ENCODE assay signal across 22 cellular contexts in the genomic region with DNA sequence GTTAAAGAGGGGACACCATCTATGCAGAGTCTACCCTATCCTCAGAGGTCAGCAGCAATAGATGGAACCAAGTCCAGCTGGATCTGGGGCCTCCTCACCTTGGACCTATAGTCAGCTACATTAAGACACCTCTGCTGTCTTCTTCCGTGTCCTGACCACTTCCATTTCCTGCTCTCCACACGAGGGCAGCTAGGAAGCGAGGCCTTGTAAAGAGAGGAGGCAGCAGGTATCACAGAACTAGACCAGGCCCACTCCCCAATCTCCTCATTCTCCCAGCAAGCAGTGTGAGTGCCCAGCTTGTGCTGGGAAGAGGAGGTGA. TPM values are rescaled to one million over a fixed set of nuclear protein-coding genes. Genes with fewer than 3 reads are reported as not detected.
DNase-seq lines count a peak whose midpoint lies in the region; ATAC-seq, FAIRE-seq and TF ChIP-seq lines count a peak whose summit lies in the region.
"Had no signal": no experiment of that assay in that cellular context is flagged by ENCODE, and none has a peak within 500 bp of the region (broad histone marks: within the 10 kb centered on the region; RNA-seq: fewer than 3 reads in every experiment).

No MANE protein-coding gene starts in this region.

- no peaks in the 10 kb centered on the region for H3K9me2 ChIP-seq in GM23248 (ENCODE audit: insufficient read depth)

- DNase-seq in HepG2 (ENCODE audit: low spot score) (no peak), right lobe of liver (no peak), left colon (peak in 1 of 2 donors; percentile 24), EL (no peak), tibial nerve (ENCODE audit: low spot score in 2 of 2) (no peak), GM23248 (no peak)
- no peak for DNase-seq in T-helper 2 cell treated with Interferon-gamma antibody and Interleukin-4, amounts not matched to agents 5 μg/mL and 100 μg/mL, for 36 hours (ENCODE audit: low spot score)
- no peak for DNase-seq in effector memory CD4-positive, alpha-beta T cell
- DNase-seq: ACHN; cortex of kidney; DMS53; heart left ventricle; left ventricle myocardium inferior; NCI-H2029; nucleus accumbens; stimulated activated CD4-positive, alpha-beta T cell treated with anti-CD3 and anti-CD28 coated beads, Interleukin-4, amount 100 ng/mL, for 4 hours had no signal

- H3K4me3 Mint-ChIP-seq in T-helper 2 cell treated with Interferon-gamma antibody and Interleukin-4, amounts not matched to agents 5 μg/mL and 100 μg/mL, for 36 hours: no peak overlapping the region

- H3F3A ChIP-seq in GM23248 (ENCODE audit: insufficient read depth): no peaks in the 10 kb centered on the region

- H3K27ac ChIP-seq in HepG2 (ENCODE audit: extremely low read length, insufficient read depth, low read length) (peak overlapping the region; percentile 30), right lobe of liver (no peak overlapping the region), tibial nerve (no peak overlapping the region), GM23248 (no peak overlapping the region)
- H3K27ac ChIP-seq in effector memory CD4-positive, alpha-beta T cell (ENCODE audit: insufficient read depth, low read length, poor library complexity, severe bottlenecking): no peak overlapping the region
- H3K27ac ChIP-seq: vagina had no signal

- intact Hi-C loops in HepG2 (cut with micrococcal nuclease; ENCODE audit: unreplicated experiment) (no loop called here), right lobe of liver (cut with DNase I) (no loop called here), left colon (cut with DNase I, micrococcal nuclease) (no loop called here)

- H3K27me3 ChIP-seq in HepG2 (ENCODE audit: control insufficient read depth in 1 of 2, insufficient read depth in 2 of 2, low read length in 2 of 2): no peaks in the 10 kb centered on the region
- no peaks in the 10 kb centered on the region for H3K27me3 ChIP-seq in right lobe of liver
- no peaks in the 10 kb centered on the region for H3K27me3 ChIP-seq in effector memory CD4-positive, alpha-beta T cell (replicated peaks; ENCODE audit: control insufficient read depth, insufficient read depth, low read length, poor library complexity, severe bottlenecking)
- no peaks in the 10 kb centered on the region for H3K27me3 ChIP-seq in tibial nerve
- no peaks in the 10 kb centered on the region; the same call in 1 of the 2 replicates for H3K27me3 ChIP-seq in GM23248 (replicated peaks; ENCODE audit: insufficient read depth)
- H3K27me3 ChIP-seq: heart left ventricle, vagina had no signal

- in situ Hi-C loops in HepG2 (cut with HindIII; ENCODE audit: extremely low pct_ligation_motif_present, low pct_unique_long_range_greater_than_20kb): no loop called here
- in situ Hi-C loops in GM23248 (cut with MboI): no loop called here

- no peaks in the 10 kb centered on the region for H3K9me3 ChIP-seq in HepG2 (ENCODE audit: low read length)
- H3K9me3 ChIP-seq in right lobe of liver: no peaks in the 10 kb centered on the region
- no peaks in the 10 kb centered on the region for H3K9me3 ChIP-seq in effector memory CD4-positive, alpha-beta T cell (ENCODE audit: control insufficient read depth, low read length)
- H3K9me3 ChIP-seq in tibial nerve: no peaks in the 10 kb centered on the region
- no peaks in the 10 kb centered on the region for H3K9me3 ChIP-seq in GM23248 (ENCODE audit: low read depth)
- H3K9me3 ChIP-seq: heart left ventricle, left ventricle myocardium inferior, mucosa of descending colon, vagina had no signal

- no peak overlapping the region for H3K9ac ChIP-seq in HepG2 (ENCODE audit: insufficient read depth, low read depth, low read length)
- H3K9ac ChIP-seq in GM23248: no peak overlapping the region

- POLR2A ChIA-PET in HepG2 (lab: Yijun Ruan, JAX): interaction anchor here (4.6 kb wide), 1 partner anchor 13 kb away, joined by 22 read pairs; no protein-coding TSS in a partner anchor

- no peaks in the 10 kb centered on the region for H3K36me3 Mint-ChIP-seq in T-helper 2 cell treated with Interferon-gamma antibody and Interleukin-4, amounts not matched to agents 5 μg/mL and 100 μg/mL, for 36 hours (ENCODE audit: low read depth)

- H2AFZ ChIP-seq in HepG2 (ENCODE audit: low read length) (peak overlapping the region; percentile 16), GM23248 (no peak overlapping the region)

- H3K4me2 ChIP-seq in HepG2 (ENCODE audit: low read depth, low read length) (peak overlapping the region; percentile 60), GM23248 (ENCODE audit: unreplicated experiment) (no peak overlapping the region)

- H3K27ac Mint-ChIP-seq in T-helper 2 cell treated with Interferon-gamma antibody and Interleukin-4, amounts not matched to agents 5 μg/mL and 100 μg/mL, for 36 hours: peak overlapping the region; percentile 76
- H3K27ac Mint-ChIP-seq: activated T-helper 2 cell treated with anti-CD3 and anti-CD28 coated beads, Interferon-gamma antibody, Interleukin-2, Interleukin-4, amounts not matched to agents 10 μg/mL and 5 μg/mL and 100 μg/mL, durations not matched to agents 14 hours and 24 hours and 36 hours had no signal

- H3K4me3 ChIP-seq in HepG2 (replicated peaks in 1 of 3; ENCODE audit: insufficient read depth in 1 of 3, low read depth in 2 of 3, low read length in 3 of 3) (peak overlapping the region in 1 of 3 experiments; percentile 23; a peak in 1 of 6 replicates), right lobe of liver (no peak overlapping the region), tibial nerve (no peak overlapping the region), GM23248 (no peak overlapping the region)
- H3K4me3 ChIP-seq in effector memory CD4-positive, alpha-beta T cell (ENCODE audit: insufficient read depth, low read depth, low read length, poor library complexity, severe bottlenecking): no peak overlapping the region
- H3K4me3 ChIP-seq: heart left ventricle, left ventricle myocardium inferior, mucosa of descending colon, vagina had no signal

- H3K4me1 ChIP-seq in HepG2 (ENCODE audit: insufficient read depth, low read length) (peaks cover 61% of the 10 kb centered on the region), right lobe of liver (peaks cover 0 to 22% (median 9%) of the 10 kb centered on the region in 4 donors), tibial nerve (no peaks in the 10 kb centered on the region), GM23248 (ENCODE audit: insufficient read depth) (no peaks in the 10 kb centered on the region)
- peaks cover 36% of the 10 kb centered on the region for H3K4me1 ChIP-seq in effector memory CD4-positive, alpha-beta T cell (ENCODE audit: control insufficient read depth, insufficient read depth, low read length, poor library complexity, severe bottlenecking)

- no peak; the same call in 1 of the 3 replicates for ATAC-seq in HepG2
- no peak for ATAC-seq in right lobe of liver
- peak; percentile 2 for ATAC-seq in left colon
- ATAC-seq: heart left ventricle had no signal

- BruUV-seq in HepG2 (replicated peaks; lab: Mats Ljungman, UMichigan): no TSS peak

- no peak for TF ChIP-seq RAD21 in HepG2 (CRISPR knock-in tag; IDR thresholded peaks at IDR 0.05)

- H3K4me1 Mint-ChIP-seq in T-helper 2 cell treated with Interferon-gamma antibody and Interleukin-4, amounts not matched to agents 5 μg/mL and 100 μg/mL, for 36 hours (ENCODE audit: low read depth): peaks cover 20% of the 10 kb centered on the region

- CTCF ChIA-PET in HepG2 (lab: Yijun Ruan, JAX; ENCODE audit: low intra/inter-chr PET ratio, low total read pairs): no interaction called here

- TF ChIP-seq POLR2A in HepG2 (IDR thresholded peaks at IDR 0.05; ENCODE audit: insufficient read depth in 1 of 2, low read depth in 2 of 2, low read length in 2 of 2) (no peak), right lobe of liver (IDR thresholded peaks at IDR 0.05) (no peak), tibial nerve (IDR thresholded peaks at IDR 0.05) (no peak)

- no peaks in the 10 kb centered on the region for H4K20me1 ChIP-seq in HepG2 (ENCODE audit: insufficient read depth, low read length)
- H4K20me1 ChIP-seq in GM23248 (ENCODE audit: insufficient read depth): no peaks in the 10 kb centered on the region

- 0 out of 4 replicates have a peak, but pooled peaks of 1 of the 2 experiments have one; percentile 0 for TF ChIP-seq EP300 in HepG2 (IDR thresholded peaks at IDR 0.05; ENCODE audit: low read depth in 2 of 2, low read length in 2 of 2)
- no peak for TF ChIP-seq EP300 in HepG2 (CRISPR knock-in tag; IDR thresholded peaks at IDR 0.05; ENCODE audit: borderline replicate concordance)
- TF ChIP-seq EP300 in tibial nerve (IDR thresholded peaks at IDR 0.05): no peak

- H3K27me3 Mint-ChIP-seq in T-helper 2 cell treated with Interferon-gamma antibody and Interleukin-4, amounts not matched to agents 5 μg/mL and 100 μg/mL, for 36 hours (ENCODE audit: low read depth): peaks cover 6% of the 10 kb centered on the region

- no peaks in the 10 kb centered on the region for H3K9me3 Mint-ChIP-seq in T-helper 2 cell treated with Interferon-gamma antibody and Interleukin-4, amounts not matched to agents 5 μg/mL and 100 μg/mL, for 36 hours
- H3K9me3 Mint-ChIP-seq: activated T-helper 2 cell treated with anti-CD3 and anti-CD28 coated beads, Interferon-gamma antibody, Interleukin-2, Interleukin-4, amounts not matched to agents 10 μg/mL and 5 μg/mL and 100 μg/mL, durations not matched to agents 14 hours and 24 hours and 36 hours had no signal

- TF ChIP-seq CTCF in HepG2 (CRISPR knock-in tag; IDR thresholded peaks at IDR 0.05): 0 out of 2 replicates have a peak, but pooled peaks have one; percentile 1
- no peak for TF ChIP-seq CTCF in right lobe of liver (IDR thresholded peaks at IDR 0.05)
- TF ChIP-seq CTCF in tibial nerve (IDR thresholded peaks at IDR 0.05): no peak

- no peak for FAIRE-seq in HepG2 (lab: Jason Lieb, UNC)
- FAIRE-seq: GM12892 had no signal

- WGBS in HepG2 (ENCODE audit: low lambda C conversion rate): 37% methylated on average over 3 of the region's 3 CpGs
- WGBS in right lobe of liver (ENCODE audit: insufficient coverage, low coverage, low lambda C conversion rate, missing lambda C conversion rate): no CpG with 5 or more reads among the region's 3 CpGs
- 60 to 68% methylated on average over 3 of the region's 3 CpGs for WGBS in tibial nerve, 2 donors
- WGBS in GM23248 (ENCODE audit: low coverage in 1 of 2, low lambda C conversion rate in 2 of 2, missing lambda C conversion rate in 2 of 2), 2 experiments: 88 to 95% methylated on average over 3 of the region's 3 CpGs

- H3K79me2 ChIP-seq in HepG2 (ENCODE audit: insufficient read depth, low read length): no peaks in the 10 kb centered on the region
- H3K79me2 ChIP-seq in GM23248 (ENCODE audit: insufficient read depth): no peaks in the 10 kb centered on the region

- H3K36me3 ChIP-seq in HepG2 (replicated peaks in 1 of 2; ENCODE audit: control insufficient read depth in 1 of 2, insufficient read depth in 2 of 2, low read length in 2 of 2) (no peaks in the 10 kb centered on the region), right lobe of liver (no peaks in the 10 kb centered on the region), tibial nerve (no peaks in the 10 kb centered on the region), GM23248 (ENCODE audit: low read depth) (no peaks in the 10 kb centered on the region)
- no peaks in the 10 kb centered on the region for H3K36me3 ChIP-seq in effector memory CD4-positive, alpha-beta T cell (ENCODE audit: control insufficient read depth, insufficient read depth, low read length)
- H3K36me3 ChIP-seq: heart left ventricle, left ventricle myocardium inferior, vagina had no signal

RNA-seq across cellular contexts. Expression of gene ST6GALNAC1, which starts 14.8 kb away (rescaled TPM):
- total RNA-seq in HepG2 (2016; rRNA removed; fragmentation: Illumina TruSeq; extraction: Trizol) (not detected in 2 replicates), right lobe of liver (1 to 10 TPM in 1 of 6 experiments, under 1 TPM in 2, not detected in 3; 0.42 to 1.4 (median 0.62) TPM), left colon (100 to 1,000 TPM; 322 to 434 TPM), tibial nerve (10 to 100 TPM in 2 of 4 donors, 1 to 10 TPM in 2; 2.4 to 13.8 (median 7.4) TPM)
- total RNA-seq in HepG2 (2016; cell fraction: cytosol; rRNA removed; fragmentation: Illumina TruSeq; extraction: Trizol; ENCODE audit: low read depth): not detected in 2 replicates
- total RNA-seq in HepG2 (2016; cell fraction: insoluble cytoplasmic fraction; rRNA removed; fragmentation: Illumina TruSeq; extraction: Trizol): not detected in 2 replicates
- total RNA-seq in HepG2 (2016; cell fraction: membrane; rRNA removed; fragmentation: Illumina TruSeq; extraction: Trizol): not detected in 2 replicates
- total RNA-seq in HepG2 (2016; cell fraction: nucleus; rRNA removed; fragmentation: Illumina TruSeq; extraction: Trizol): not detected in 2 replicates
- polyA plus RNA-seq in HepG2 (2011; rRNA removed) (not detected in 2 replicates), GM23248 (2016; fragmentation: Nextera tagmentation; extraction: Ambion mirVana) (not detected in 2 replicates)
- polyA plus RNA-seq in HepG2 (2011; cell fraction: cytosol; rRNA removed): not detected in 2 replicates
- not detected in 2 replicates for polyA plus RNA-seq in HepG2 (2011; cell fraction: nucleus; rRNA removed)
- polyA plus RNA-seq in HepG2 (2012): not detected in 2 replicates
- not detected in 2 replicates for polyA plus RNA-seq in HepG2 (2016; cell fraction: cytosol; fragmentation: Illumina TruSeq; extraction: Trizol; ENCODE audit: low read depth)
- not detected in 2 replicates for polyA plus RNA-seq in HepG2 (2016; cell fraction: insoluble cytoplasmic fraction; fragmentation: Illumina TruSeq; extraction: Trizol; ENCODE audit: low read depth)
- polyA plus RNA-seq in HepG2 (2016; cell fraction: membrane; fragmentation: Illumina TruSeq; extraction: Trizol; ENCODE audit: low read depth): not detected in 2 replicates
- polyA plus RNA-seq in HepG2 (2016; cell fraction: nucleus; fragmentation: Illumina TruSeq; extraction: Trizol; ENCODE audit: insufficient read depth, low read depth): not detected in 2 replicates
- 0.36 and 9.8 TPM in 2 replicates for polyA minus RNA-seq in HepG2 (2011; rRNA and poly(A)+ RNA removed; ENCODE audit: low replicate concordance)
- polyA minus RNA-seq in HepG2 (2011; cell fraction: cytosol; rRNA and poly(A)+ RNA removed): not detected in 2 replicates
- polyA minus RNA-seq in HepG2 (2011; cell fraction: nucleus; rRNA and poly(A)+ RNA removed): not detected in 2 replicates
- total RNA-seq in GM23248 (2014; rRNA removed; shearing (Covaris generic)): not detected in 2 replicates
- total RNA-seq: renal cortical epithelial cell, RPMI7951 had no signal

RNA-seq across cellular contexts. Expression of gene MXRA7, which starts 52.4 kb away (rescaled TPM):
- 28.0 and 44.8 TPM in 2 replicates for total RNA-seq in HepG2 (2016; rRNA removed; fragmentation: Illumina TruSeq; extraction: Trizol)
- total RNA-seq in HepG2 (2016; cell fraction: cytosol; rRNA removed; fragmentation: Illumina TruSeq; extraction: Trizol; ENCODE audit: low read depth): 22.8 and 24.5 TPM in 2 replicates
- total RNA-seq in HepG2 (2016; cell fraction: insoluble cytoplasmic fraction; rRNA removed; fragmentation: Illumina TruSeq; extraction: Trizol): 30.0 and 44.9 TPM in 2 replicates
- 51.0 and 58.7 TPM in 2 replicates for total RNA-seq in HepG2 (2016; cell fraction: membrane; rRNA removed; fragmentation: Illumina TruSeq; extraction: Trizol)
- 30.0 and 37.9 TPM in 2 replicates for total RNA-seq in HepG2 (2016; cell fraction: nucleus; rRNA removed; fragmentation: Illumina TruSeq; extraction: Trizol)
- polyA plus RNA-seq in HepG2 (2011; rRNA removed): 112 and 139 TPM in 2 replicates
- polyA plus RNA-seq in HepG2 (2011; cell fraction: cytosol; rRNA removed): 75.0 and 131 TPM in 2 replicates
- 36.3 and 45.0 TPM in 2 replicates for polyA plus RNA-seq in HepG2 (2011; cell fraction: nucleus; rRNA removed)
- 131 and 138 TPM in 2 replicates for polyA plus RNA-seq in HepG2 (2012)
- polyA plus RNA-seq in HepG2 (2016; cell fraction: cytosol; fragmentation: Illumina TruSeq; extraction: Trizol; ENCODE audit: low read depth): 36.6 and 41.1 TPM in 2 replicates
- polyA plus RNA-seq in HepG2 (2016; cell fraction: insoluble cytoplasmic fraction; fragmentation: Illumina TruSeq; extraction: Trizol; ENCODE audit: low read depth): 37.7 and 42.0 TPM in 2 replicates
- 56.2 and 59.4 TPM in 2 replicates for polyA plus RNA-seq in HepG2 (2016; cell fraction: membrane; fragmentation: Illumina TruSeq; extraction: Trizol; ENCODE audit: low read depth)
- polyA plus RNA-seq in HepG2 (2016; cell fraction: nucleus; fragmentation: Illumina TruSeq; extraction: Trizol; ENCODE audit: insufficient read depth, low read depth): 59.5 and 60.5 TPM in 2 replicates
- polyA minus RNA-seq in HepG2 (2011; rRNA and poly(A)+ RNA removed; ENCODE audit: low replicate concordance): 21.9 and 76.0 TPM in 2 replicates
- 38.4 and 70.8 TPM in 2 replicates for polyA minus RNA-seq in HepG2 (2011; cell fraction: cytosol; rRNA and poly(A)+ RNA removed)
- polyA minus RNA-seq in HepG2 (2011; cell fraction: nucleus; rRNA and poly(A)+ RNA removed): 18.8 and 29.5 TPM in 2 replicates
- 10 to 100 TPM in 5 of 6 experiments, 1 to 10 TPM in 1; 7.7 to 25.4 (median 15.3) TPM for total RNA-seq in right lobe of liver
- total RNA-seq in left colon: 10 to 100 TPM; 12.0 to 37.2 TPM
- total RNA-seq in tibial nerve: 100 to 1,000 TPM; 124 to 230 (median 197) TPM
- total RNA-seq in GM23248 (2014; rRNA removed; shearing (Covaris generic)): 483 and 625 TPM in 2 replicates
- 46.8 and 48.0 TPM in 2 replicates for polyA plus RNA-seq in GM23248 (2016; fragmentation: Nextera tagmentation; extraction: Ambion mirVana)

Comparison
In these comparisons a context has a peak if more than half of its experiments do, and no peak if none do; other contexts are left out.
1. RNA of gene ST6GALNAC1, which starts 14.8 kb away (total RNA-seq): 322 to 434 TPM in left colon; 2.4 to 13.8 TPM in tibial nerve, 0.42 to 1.4 TPM in right lobe of liver, not detected in HepG2 and not detected in GM23248; every median in the first group is over 10 times any median in the second.